1 cellular context compared by ENCODE assay signal in the genomic region with DNA sequence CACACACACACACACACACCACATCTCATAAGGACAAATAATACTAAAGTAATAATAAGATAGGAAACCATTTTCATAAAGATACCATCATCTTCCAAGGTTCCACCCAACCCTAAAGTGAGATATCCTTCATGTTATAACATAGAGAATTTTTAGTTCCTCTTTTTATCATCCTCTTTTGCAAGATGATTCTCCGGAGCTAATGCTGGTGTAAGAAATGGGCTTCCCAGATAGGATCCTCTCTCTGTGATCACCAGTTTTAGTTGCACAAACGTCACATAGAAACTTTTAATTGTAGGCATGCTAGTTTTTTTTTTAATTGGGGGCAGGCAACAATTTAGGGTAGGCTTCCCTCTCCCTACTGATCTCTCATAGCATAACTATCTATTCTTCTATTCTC.
TF ChIP-seq lines count a peak whose summit lies in the region.

No MANE protein-coding gene starts in this region.

TF ChIP-seq in HepG2, 621 proteins besides CTCF, POLR2A, EP300 and RAD21:
- no peak for TF ChIP-seq ZNF619 (CRISPR knock-in tag; IDR thresholded peaks at IDR 0.05)
- TF ChIP-seq TBX3 (IDR thresholded peaks at IDR 0.05; ENCODE audit: borderline replicate concordance): no peak
- no peak for TF ChIP-seq CCAR2 (optimal IDR thresholded peaks at IDR 0.05; ENCODE audit: low read depth, low read length)
- no peak for TF ChIP-seq FOXP1 (IDR thresholded peaks at IDR 0.05)
- TF ChIP-seq FOXP1 (CRISPR knock-in tag; IDR thresholded peaks at IDR 0.05): no peak
- no peak for TF ChIP-seq ZNF335 (CRISPR knock-in tag; IDR thresholded peaks at IDR 0.05)
- TF ChIP-seq CEBPG (CRISPR knock-in tag; IDR thresholded peaks at IDR 0.05): no peak
- TF ChIP-seq RFXANK (CRISPR knock-in tag; IDR thresholded peaks at IDR 0.05): no peak
- TF ChIP-seq ZBTB8A (CRISPR knock-in tag; IDR thresholded peaks at IDR 0.05; ENCODE audit: borderline replicate concordance, low read depth): no peak
- TF ChIP-seq ZFP36 (IDR thresholded peaks at IDR 0.05; ENCODE audit: borderline replicate concordance, low read depth, low read length, partially characterized antibody): no peak
- no peak for TF ChIP-seq FLYWCH1 (CRISPR knock-in tag; IDR thresholded peaks at IDR 0.05)
- no peak for TF ChIP-seq MTA1 (CRISPR knock-in tag; IDR thresholded peaks at IDR 0.05; ENCODE audit: borderline replicate concordance)
- no peak for TF ChIP-seq SP2 (CRISPR knock-in tag; IDR thresholded peaks at IDR 0.05)
- no peak for TF ChIP-seq ZNF24 (IDR thresholded peaks at IDR 0.05)
TF ChIP-seq in HepG2: peak in this region for 0.
